Comparison of ENCODE assay signal across 3 cellular contexts in the genomic region with DNA sequence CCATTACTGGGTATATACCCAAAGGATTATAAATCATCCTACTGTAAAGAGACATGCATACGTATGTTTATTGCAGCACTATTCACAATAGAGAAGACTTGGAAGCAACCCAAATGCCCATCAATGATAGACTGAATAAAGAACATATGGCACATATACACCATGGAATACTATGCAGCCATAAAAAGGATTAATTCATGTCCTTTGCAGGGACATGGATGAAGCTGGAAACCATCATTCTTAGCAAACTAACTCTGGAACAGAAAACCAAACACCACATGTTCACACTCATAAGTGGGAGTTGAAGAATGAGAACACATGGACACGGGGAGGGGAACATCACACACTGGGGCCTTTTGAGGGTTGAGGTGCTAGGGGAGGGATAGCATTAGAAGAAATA. TPM values are rescaled to one million over a fixed set of nuclear protein-coding genes. Genes with fewer than 3 reads are reported as not detected.
"Had no signal": no experiment of that assay in that cellular context is flagged by ENCODE, and none has a peak within 500 bp of the region (broad histone marks: within the 10 kb centered on the region; RNA-seq: fewer than 3 reads in every experiment).

No MANE protein-coding gene starts in this region.

RNA-seq across cellular contexts. Expression of a gene that starts 6.3 kb away (rescaled TPM):
- total RNA-seq: natural killer cell treated with Interleukin-12 subunit alpha and Interleukin-12 subunit beta and Interleukin-15 and Interleukin-18, amount 100 ng/mL, for 72 hours; right lobe of liver; smooth muscle cell had no signal
